Comparison of ENCODE assay signal across 22 cellular contexts in genomic region chr17:57096472-57097198, GRCh38. TPM values are rescaled to one million over a fixed set of nuclear protein-coding genes. Genes with fewer than 3 reads are reported as not detected.
DNase-seq lines count a peak whose midpoint lies in the region; ATAC-seq and TF ChIP-seq lines count a peak whose summit lies in the region.
"Had no signal": no experiment of that assay in that cellular context is flagged by ENCODE, and none has a peak within 500 bp of the region (broad histone marks: within the 10 kb centered on the region; RNA-seq: fewer than 3 reads in every experiment).

No MANE protein-coding gene starts in this region.

- peaks cover 0 to 26% of the 10 kb centered on the region in 2 donors for H3K4me1 ChIP-seq in breast epithelium
- H3K4me1 ChIP-seq in prostate gland (replicated peaks): peaks cover 18% of the 10 kb centered on the region
- H3K4me1 ChIP-seq in vagina: peaks cover 54% of the 10 kb centered on the region

- no peaks in the 10 kb centered on the region for H3K9me3 Mint-ChIP-seq in immature natural killer cell
- H3K9me3 Mint-ChIP-seq: activated T-helper 2 cell treated with anti-CD3 and anti-CD28 coated beads, Interferon-gamma antibody, Interleukin-2, Interleukin-4, amounts not matched to agents 10 μg/mL and 5 μg/mL and 100 μg/mL, durations not matched to agents 14 hours and 24 hours and 36 hours; endodermal cell had no signal

- no peak for TF ChIP-seq POLR2A in breast epithelium (IDR thresholded peaks at IDR 0.05)
- TF ChIP-seq POLR2A in prostate gland (IDR thresholded peaks at IDR 0.05): no peak
- no peak for TF ChIP-seq POLR2A in vagina (IDR thresholded peaks at IDR 0.05)

- peaks cover 0 to 1% of the 10 kb centered on the region in 2 donors for H3K4me1 Mint-ChIP-seq in immature natural killer cell

- ATAC-seq in left ventricle myocardium superior: peak; percentile 72

- WGBS in prostate gland: 92% methylated on average over 6 of the region's 6 CpGs

- H3K9me3 ChIP-seq in breast epithelium: no peaks in the 10 kb centered on the region
- no peaks in the 10 kb centered on the region for H3K9me3 ChIP-seq in prostate gland
- no peaks in the 10 kb centered on the region for H3K9me3 ChIP-seq in vagina
- H3K9me3 ChIP-seq: BE2C had no signal

- peak overlapping the region; percentile 78 to 91 for H3K27ac ChIP-seq in breast epithelium
- H3K27ac ChIP-seq in prostate gland: peak overlapping the region; percentile 30 to 47
- H3K27ac ChIP-seq in vagina: peak overlapping the region; percentile 65
- H3K27ac ChIP-seq: KMS-11, SK-N-MC had no signal

- TF ChIP-seq CTCF in breast epithelium (IDR thresholded peaks at IDR 0.05): no peak
- no peak for TF ChIP-seq CTCF in prostate gland (IDR thresholded peaks at IDR 0.05)
- TF ChIP-seq CTCF in vagina (IDR thresholded peaks at IDR 0.05): no peak

- intact Hi-C loops in breast epithelium (cut with DNase I; ENCODE audit: low total_unique reads): no loop called here
- intact Hi-C loops in left ventricle myocardium superior (cut with micrococcal nuclease): no loop called here
- intact Hi-C loops in prostate gland (cut with DNase I): no loop called here
- intact Hi-C loops in vagina (cut with DNase I): no loop called here

- H3K27me3 ChIP-seq in breast epithelium (no peaks in the 10 kb centered on the region), prostate gland (replicated peaks; ENCODE audit: insufficient read depth) (no peaks in the 10 kb centered on the region), vagina (no peaks in the 10 kb centered on the region)
- H3K27me3 ChIP-seq: BE2C had no signal

- H3K4me3 ChIP-seq in breast epithelium: no peak overlapping the region
- no peak overlapping the region for H3K4me3 ChIP-seq in prostate gland
- H3K4me3 ChIP-seq in vagina: no peak overlapping the region
- H3K4me3 ChIP-seq: SK-N-MC had no signal

- no peak overlapping the region for H3K27ac Mint-ChIP-seq in immature natural killer cell
- H3K27ac Mint-ChIP-seq: activated T-helper 2 cell treated with anti-CD3 and anti-CD28 coated beads, Interferon-gamma antibody, Interleukin-2, Interleukin-4, amounts not matched to agents 10 μg/mL and 5 μg/mL and 100 μg/mL, durations not matched to agents 14 hours and 24 hours and 36 hours; endodermal cell had no signal

- H3K36me3 ChIP-seq in breast epithelium (no peaks in the 10 kb centered on the region), prostate gland (no peaks in the 10 kb centered on the region), vagina (no peaks in the 10 kb centered on the region)
- H3K36me3 ChIP-seq: BE2C had no signal

- peaks cover 0 to 3% (median 1%) of the 10 kb centered on the region in 3 donors for H3K27me3 Mint-ChIP-seq in immature natural killer cell (ENCODE audit: low read depth in 3 of 3)

- no peak for DNase-seq in breast epithelium (ENCODE audit: low spot score in 2 of 2)
- DNase-seq in left ventricle myocardium superior: no peak
- DNase-seq in prostate gland (ENCODE audit: low spot score): no peak
- no peak for DNase-seq in vagina (ENCODE audit: extremely low spot score in 2 of 2)
- DNase-seq in SKM-1 treated with dmso at 0.1 percent for 144 hours (lab: John Stamatoyannopoulos, UW; ENCODE audit: unreplicated experiment): no peak
- no peak for DNase-seq in immature natural killer cell
- no peak for DNase-seq in activated CD4-positive, alpha-beta T cell treated with anti-CD3 and anti-CD28 coated beads for 1 hour
- DNase-seq: BE2C; Calu3; EL; endodermal cell; HCEC 1CT; hippocampal formation; NCI-H1105; NCI-H2171; NCI-H774; occipital lobe; PC-3; stimulated activated CD4-positive, alpha-beta T cell treated with anti-CD3 and anti-CD28 coated beads, Interleukin-2, amount 100 ng/mL, for 48 hours had no signal

- peaks cover 0 to 3% (median 0%) of the 10 kb centered on the region in 3 donors for H3K36me3 Mint-ChIP-seq in immature natural killer cell

- no peak overlapping the region for H3K4me3 Mint-ChIP-seq in immature natural killer cell
- H3K4me3 Mint-ChIP-seq: endodermal cell had no signal

RNA-seq across cellular contexts. Expression of gene AKAP1, which starts 11.6 kb away (rescaled TPM):
- total RNA-seq in breast epithelium (10 to 100 TPM; 38.1 to 87.7 (median 63.9) TPM), left ventricle myocardium superior (282 TPM), prostate gland (100 to 1,000 TPM in 1 of 2 donors, 10 to 100 TPM in 1; 61.7 to 124 TPM), vagina (94.3 TPM)
- polyA plus RNA-seq in immature natural killer cell: 10 to 100 TPM in 1 of 3 donors, 1 to 10 TPM in 2; 3.6 to 13.3 (median 6.1) TPM
